In the genomic region with DNA sequence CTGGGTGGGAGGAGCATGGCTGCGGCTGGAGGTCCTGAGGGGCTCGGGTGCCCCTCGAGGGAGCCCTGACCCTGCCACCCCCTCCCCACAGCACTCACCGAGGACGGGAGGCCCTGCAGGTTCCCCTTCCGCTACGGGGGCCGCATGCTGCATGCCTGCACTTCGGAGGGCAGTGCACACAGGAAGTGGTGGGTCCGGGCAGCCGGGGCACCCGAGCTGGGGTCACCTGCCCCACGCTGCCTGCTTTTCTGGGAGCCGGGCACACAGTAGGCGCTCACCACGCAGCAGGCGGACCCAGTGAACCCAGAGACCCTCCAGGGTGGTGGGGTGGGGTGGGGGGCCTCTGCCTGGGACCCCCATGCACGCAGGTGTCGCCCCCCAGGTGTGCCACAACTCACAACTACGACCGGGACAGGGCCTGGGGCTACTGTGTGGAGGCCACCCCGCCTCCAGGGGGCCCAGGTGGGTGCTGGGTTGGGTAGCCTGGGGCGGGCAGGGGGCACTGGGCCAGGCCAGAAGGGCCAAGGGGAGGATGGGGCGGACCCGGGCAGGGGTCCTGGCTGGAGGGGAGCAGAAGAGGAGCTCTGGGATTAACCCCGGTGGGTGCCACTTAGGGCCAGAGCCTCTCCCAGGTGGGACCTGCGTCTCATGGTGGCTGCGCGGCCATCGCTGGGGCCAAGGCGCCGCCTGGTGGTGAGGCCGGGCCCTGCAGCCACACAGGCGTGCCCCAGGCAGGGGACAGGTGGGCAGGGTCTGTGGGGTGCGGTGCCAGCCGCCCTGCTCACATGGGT, we compare ENCODE assay signal across 8 cellular contexts. TPM values are rescaled to one million over a fixed set of nuclear protein-coding genes. Genes with fewer than 3 reads are reported as not detected.
DNase-seq lines count a peak whose midpoint lies in the region; ATAC-seq, FAIRE-seq and TF ChIP-seq lines count a peak whose summit lies in the region.

No MANE protein-coding gene starts in this region.

- H3K27ac Mint-ChIP-seq in CD8-positive, alpha-beta memory T cell: peak overlapping the region in 1 of 8 donors; percentile 38

- no peak for TF ChIP-seq POLR2A in esophagus muscularis mucosa (IDR thresholded peaks at IDR 0.05; ENCODE audit: low read depth)

- no peak overlapping the region for H3K4me3 Mint-ChIP-seq in CD8-positive, alpha-beta memory T cell

- ATAC-seq in GM21526 (IDR thresholded peaks at IDR 0.05; ENCODE audit: low FRiP score, unreplicated experiment) (peak; percentile 60), pancreas (peak; percentile 64 to 85 (median 78)), HG03045 (IDR thresholded peaks at IDR 0.05; ENCODE audit: unreplicated experiment) (no peak)

- no peaks in the 10 kb centered on the region for H3K9me3 ChIP-seq in CD8-positive, alpha-beta memory T cell (ENCODE audit: low read length)
- H3K9me3 ChIP-seq in esophagus muscularis mucosa (peaks cover 0 to 5% (median 0%) of the 10 kb centered on the region in 4 donors), pancreas (no peaks in the 10 kb centered on the region)

- no peaks in the 10 kb centered on the region for H3K4me1 ChIP-seq in CD8-positive, alpha-beta memory T cell (ENCODE audit: insufficient read depth, low read length)
- H3K4me1 ChIP-seq in esophagus muscularis mucosa (peaks cover 0 to 12% (median 8%) of the 10 kb centered on the region in 4 donors), pancreas (no peaks in the 10 kb centered on the region)

- H3K4me1 Mint-ChIP-seq in CD8-positive, alpha-beta memory T cell: no peaks in the 10 kb centered on the region

- intact Hi-C loops in esophagus muscularis mucosa (cut with DNase I) (loop anchor here (1.0 to 5.0 kb wide), 2 partner anchors 97 to 251 kb away; no protein-coding TSS in a partner anchor), pancreas (cut with DNase I) (loop anchor here in 1 of 3 donors (10.0 kb wide), 1 partner anchor 98 kb away; no protein-coding TSS in a partner anchor)

- no peak overlapping the region for H3K27ac ChIP-seq in CD8-positive, alpha-beta memory T cell (ENCODE audit: low read depth, low read length)
- H3K27ac ChIP-seq in esophagus muscularis mucosa (replicated peaks in 1 of 4) (no peak overlapping the region), pancreas (no peak overlapping the region)

- TF ChIP-seq CTCF in esophagus muscularis mucosa (IDR thresholded peaks at IDR 0.05) (peak in 2 of 3 experiments; percentile 91 to 98), pancreas (IDR thresholded peaks at IDR 0.05) (peak; percentile 91 to 97 (median 93))

- FAIRE-seq in pancreas (lab: Jason Lieb, UNC): no peak

- no peak for TF ChIP-seq EP300 in esophagus muscularis mucosa (IDR thresholded peaks at IDR 0.05)

- peak; percentile 50 to 63 (median 61) for DNase-seq in CD8-positive, alpha-beta memory T cell
- peak; percentile 56 for DNase-seq in NCI-H69 (lab: John Stamatoyannopoulos, UW)
- peak; percentile 93 for DNase-seq in activated CD8-positive, alpha-beta memory T cell treated with anti-CD3 and anti-CD28 coated beads, Interleukin-2, amount 50 U/mL, for 48 hours
- DNase-seq in esophagus muscularis mucosa (ENCODE audit: extremely low spot score): no peak
- DNase-seq in pancreas: peak in 3 of 6 donors; percentile 56 to 87 (median 85)
- DNase-seq in ureter (ENCODE audit: low spot score): no peak

- CTCF ChIA-PET in CD8-positive, alpha-beta memory T cell (lab: Charles Lee): interaction anchor here (0.6 to 2.4 kb wide), 5 partner anchors 16 to 396 kb away, joined by 3 to 17 read pairs (median 4); no protein-coding TSS in a partner anchor

- no peaks in the 10 kb centered on the region for H3K36me3 Mint-ChIP-seq in CD8-positive, alpha-beta memory T cell

- no peaks in the 10 kb centered on the region for H3K27me3 ChIP-seq in CD8-positive, alpha-beta memory T cell (ENCODE audit: insufficient read depth, low read length, poor library complexity, severe bottlenecking)
- peaks cover 0 to 18% (median 0%) of the 10 kb centered on the region in 4 donors for H3K27me3 ChIP-seq in esophagus muscularis mucosa
- no peaks in the 10 kb centered on the region for H3K27me3 ChIP-seq in pancreas

- H3K36me3 ChIP-seq in CD8-positive, alpha-beta memory T cell (ENCODE audit: insufficient read depth, low read length): no peaks in the 10 kb centered on the region
- H3K36me3 ChIP-seq in esophagus muscularis mucosa (no peaks in the 10 kb centered on the region), pancreas (no peaks in the 10 kb centered on the region)

- H3K4me3 ChIP-seq in CD8-positive, alpha-beta memory T cell (ENCODE audit: low read length): no peak overlapping the region
- H3K4me3 ChIP-seq in esophagus muscularis mucosa (no peak overlapping the region), pancreas (no peak overlapping the region)

- POLR2A ChIA-PET in CD8-positive, alpha-beta memory T cell (lab: Charles Lee): no interaction called here

- no peaks in the 10 kb centered on the region for H3K27me3 Mint-ChIP-seq in CD8-positive, alpha-beta memory T cell

- 87% methylated on average over 3 of the region's 36 CpGs for WGBS in esophagus muscularis mucosa
- 42 to 46% methylated on average over 35 to 36 of the region's 36 CpGs for WGBS in pancreas, 2 donors

- no peaks in the 10 kb centered on the region for H3K9me3 Mint-ChIP-seq in CD8-positive, alpha-beta memory T cell

RNA-seq across cellular contexts. Expression of a gene that starts 1.4 kb away (rescaled TPM):
- total RNA-seq in CD8-positive, alpha-beta memory T cell: not detected
- polyA plus RNA-seq in CD8-positive, alpha-beta memory T cell: not detected
- total RNA-seq in esophagus muscularis mucosa (1 to 10 TPM in 1 of 4 donors, under 1 TPM in 1, not detected in 2; 0.52 to 2.3 TPM), pancreas (under 1 TPM in 3 of 6 donors, not detected in 3; 0.09 to 0.47 (median 0.13) TPM), ureter (not detected)
- polyA plus RNA-seq in pancreas: 1 to 10 TPM; 1.2 to 2.2 TPM

RNA-seq across cellular contexts. Expression of a gene that starts 20.0 kb away (rescaled TPM):
- not detected for total RNA-seq in CD8-positive, alpha-beta memory T cell
- not detected for polyA plus RNA-seq in CD8-positive, alpha-beta memory T cell
- total RNA-seq in esophagus muscularis mucosa (1 to 10 TPM in 3 of 4 donors, under 1 TPM in 1; 0.50 to 1.7 (median 1.4) TPM), pancreas (1 to 10 TPM; 2.5 to 8.0 (median 4.2) TPM), ureter (4.5 TPM)
- 1 to 10 TPM; 2.8 to 5.8 TPM for polyA plus RNA-seq in pancreas

Comparison
In these comparisons a context has a peak if more than half of its experiments do, and no peak if none do; other contexts are left out.
1. DNase-seq: peak in CD8-positive, alpha-beta memory T cell (5 of 5), NCI-H69 (single experiment) and activated CD8-positive, alpha-beta memory T cell treated with anti-CD3 and anti-CD28 coated beads, Interleukin-2, amount 50 U/mL, for 48 hours (single experiment); none in esophagus muscularis mucosa (single experiment) and ureter (single experiment).